25 cellular contexts compared by ENCODE assay signal in genomic region chr11:134074346-134074745, GRCh38. TPM values are rescaled to one million over a fixed set of nuclear protein-coding genes. Genes with fewer than 3 reads are reported as not detected.
DNase-seq lines count a peak whose midpoint lies in the region; ATAC-seq and TF ChIP-seq lines count a peak whose summit lies in the region.
"Had no signal": no experiment of that assay in that cellular context is flagged by ENCODE, and none has a peak within 500 bp of the region (broad histone marks: within the 10 kb centered on the region; RNA-seq: fewer than 3 reads in every experiment).

No MANE protein-coding gene starts in this region.

- CTCF ChIA-PET in T-cell (lab: Charles Lee) = interaction anchor here (0.6 to 0.7 kb wide), 3 partner anchors 16 to 23 kb away, joined by 3 to 5 read pairs (median 3); no protein-coding TSS in a partner anchor

- peak overlapping the region; percentile 61 for H3K4me3 Mint-ChIP-seq in glutamatergic neuron (ENCODE audit: unreplicated experiment)
- no peak overlapping the region for H3K4me3 Mint-ChIP-seq in stimulated activated memory B cell treated with anti-CD40 and anti-IgM and Interleukin-4, amounts not matched to agents 10 μg/mL and 1 μg/mL and 100 μg/mL, for 72 hours
- H3K4me3 Mint-ChIP-seq in T-cell = no peak overlapping the region
- H3K4me3 Mint-ChIP-seq: activated CD8-positive, alpha-beta T cell treated with anti-CD3 and anti-CD28 coated beads for 36 hours; central memory CD8-positive, alpha-beta T cell; type B pancreatic cell had no signal

- H3K36me3 Mint-ChIP-seq in glutamatergic neuron (ENCODE audit: unreplicated experiment) (no peaks in the 10 kb centered on the region), T-cell (no peaks in the 10 kb centered on the region)
- H3K36me3 Mint-ChIP-seq in stimulated activated memory B cell treated with anti-CD40 and anti-IgM and Interleukin-4, amounts not matched to agents 10 μg/mL and 1 μg/mL and 100 μg/mL, for 72 hours = peaks cover 3% of the 10 kb centered on the region
- H3K36me3 Mint-ChIP-seq: activated naive CD4-positive, alpha-beta T cell treated with anti-CD3 and anti-CD28 coated beads, Interleukin-2, amount 50 U/mL, for 72 hours had no signal

- H3K4me1 Mint-ChIP-seq in glutamatergic neuron (ENCODE audit: low read depth, unreplicated experiment) (peaks cover 20% of the 10 kb centered on the region), T-cell (peaks cover 5 to 9% (median 7%) of the 10 kb centered on the region in 3 donors)
- H3K4me1 Mint-ChIP-seq in stimulated activated memory B cell treated with anti-CD40 and anti-IgM and Interleukin-4, amounts not matched to agents 10 μg/mL and 1 μg/mL and 100 μg/mL, for 72 hours = peaks cover 55% of the 10 kb centered on the region
- H3K4me1 Mint-ChIP-seq: central memory CD8-positive, alpha-beta T cell had no signal

- no peak for ATAC-seq in stimulated activated memory B cell treated with anti-CD40 and anti-IgM and Interleukin-4, amounts not matched to agents 10 μg/mL and 1 μg/mL and 100 μg/mL, for 72 hours
- no peak for ATAC-seq in T-cell (replicated peaks in 1 of 4)
- ATAC-seq: activated CD8-positive, alpha-beta T cell treated with anti-CD3 and anti-CD28 coated beads for 36 hours; activated naive CD4-positive, alpha-beta T cell treated with anti-CD3 and anti-CD28 coated beads, Interleukin-2, amount 50 U/mL, for 72 hours; foreskin keratinocyte; K562 had no signal

- DNase-seq in HT1080 (ENCODE audit: low read depth) (peak; percentile 51), dermis blood vessel endothelial cell (peak; percentile 21), glutamatergic neuron (no peak), T-cell (no peak), SKM-1 (lab: John Stamatoyannopoulos, UW; ENCODE audit: unreplicated experiment) (no peak), NCI-H146 treated with DMSO at 0.1 percent for 48 hours (lab: John Stamatoyannopoulos, UW; ENCODE audit: unreplicated experiment) (no peak)
- DNase-seq in stimulated activated naive CD4-positive, alpha-beta T cell treated with Interleukin-2 at 50 U/mL for 16 hours (lab: John Stamatoyannopoulos, UW) = no peak
- DNase-seq: activated CD8-positive, alpha-beta T cell treated with anti-CD3 and anti-CD28 coated beads for 36 hours; aorta; COR-L47; DMS79 treated with DMSO at 0.1 percent for 48 hours; foreskin keratinocyte; mammary epithelial cell; MG63; NCI-H1105 treated with DMSO at 0.1 percent for 48 hours; NCI-H2029; NCI-H226; T-helper 1 cell had no signal

- H3K9me3 Mint-ChIP-seq in glutamatergic neuron (ENCODE audit: unreplicated experiment) (peaks cover 4% of the 10 kb centered on the region), T-cell (no peaks in the 10 kb centered on the region)
- no peaks in the 10 kb centered on the region for H3K9me3 Mint-ChIP-seq in stimulated activated memory B cell treated with anti-CD40 and anti-IgM and Interleukin-4, amounts not matched to agents 10 μg/mL and 1 μg/mL and 100 μg/mL, for 72 hours
- H3K9me3 Mint-ChIP-seq: activated CD8-positive, alpha-beta T cell treated with anti-CD3 and anti-CD28 coated beads for 36 hours; activated naive CD4-positive, alpha-beta T cell treated with anti-CD3 and anti-CD28 coated beads, Interleukin-2, amount 50 U/mL, for 72 hours; activated T-helper 2 cell treated with anti-CD3 and anti-CD28 coated beads, Interferon-gamma antibody, Interleukin-2, Interleukin-4, amounts not matched to agents 10 μg/mL and 5 μg/mL and 100 μg/mL, durations not matched to agents 14 hours and 24 hours and 36 hours; central memory CD8-positive, alpha-beta T cell; type B pancreatic cell had no signal

- H3K27ac Mint-ChIP-seq in glutamatergic neuron (ENCODE audit: unreplicated experiment) (no peak overlapping the region), T-cell (no peak overlapping the region)
- peak overlapping the region; percentile 17 for H3K27ac Mint-ChIP-seq in stimulated activated memory B cell treated with anti-CD40 and anti-IgM and Interleukin-4, amounts not matched to agents 10 μg/mL and 1 μg/mL and 100 μg/mL, for 72 hours
- H3K27ac Mint-ChIP-seq: activated CD8-positive, alpha-beta T cell treated with anti-CD3 and anti-CD28 coated beads for 36 hours; activated naive CD4-positive, alpha-beta T cell treated with anti-CD3 and anti-CD28 coated beads, Interleukin-2, amount 50 U/mL, for 72 hours; activated T-helper 2 cell treated with anti-CD3 and anti-CD28 coated beads, Interferon-gamma antibody, Interleukin-2, Interleukin-4, amounts not matched to agents 10 μg/mL and 5 μg/mL and 100 μg/mL, durations not matched to agents 14 hours and 24 hours and 36 hours; type B pancreatic cell had no signal

- TF ChIP-seq CTCF in glutamatergic neuron (IDR thresholded peaks at IDR 0.05; ENCODE audit: partially characterized antibody, unreplicated experiment) = no peak

- POLR2A ChIA-PET in T-cell (lab: Charles Lee) = interaction anchor here in 1 of 2 donors (0.6 kb wide), 1 partner anchor 110 kb away, joined by 5 read pairs; no protein-coding TSS in a partner anchor

- H3K27me3 Mint-ChIP-seq in glutamatergic neuron (ENCODE audit: unreplicated experiment) (peaks cover 1% of the 10 kb centered on the region), T-cell (no peaks in the 10 kb centered on the region)
- no peaks in the 10 kb centered on the region for H3K27me3 Mint-ChIP-seq in stimulated activated memory B cell treated with anti-CD40 and anti-IgM and Interleukin-4, amounts not matched to agents 10 μg/mL and 1 μg/mL and 100 μg/mL, for 72 hours
- H3K27me3 Mint-ChIP-seq: activated CD8-positive, alpha-beta T cell treated with anti-CD3 and anti-CD28 coated beads for 36 hours had no signal

RNA-seq across cellular contexts. Expression of gene JAM3, which starts 5.5 kb away (rescaled TPM):
- 41.2 and 49.5 TPM in 2 replicates for total RNA-seq in HT1080 (2014; rRNA removed; shearing (Covaris generic))
- polyA plus RNA-seq in HT1080 (2015; cell fraction: cytosol; rRNA removed) = 46.8 and 54.7 TPM in 2 replicates
- polyA plus RNA-seq in HT1080 (2015; cell fraction: nucleus; rRNA removed) = 47.4 and 51.2 TPM in 2 replicates
- total RNA-seq in dermis blood vessel endothelial cell (14.4 and 49.5 TPM in 2 replicates), glutamatergic neuron (ENCODE audit: unreplicated experiment) (101 TPM), T-cell (10 to 100 TPM in 1 of 5 donors, 1 to 10 TPM in 4; 6.6 to 10.7 (median 8.2) TPM)
- total RNA-seq: HT-29 had no signal

Comparison
In these comparisons a context has a peak if more than half of its experiments do, and no peak if none do; other contexts are left out.
1. DNase-seq: peak in HT1080 (single experiment) and dermis blood vessel endothelial cell (single experiment); none in glutamatergic neuron (single experiment), T-cell (0 of 34), SKM-1 (single experiment), NCI-H146 treated with DMSO at 0.1 percent for 48 hours (single experiment) and stimulated activated naive CD4-positive, alpha-beta T cell treated with Interleukin-2 at 50 U/mL for 16 hours (single experiment).